Comparison of ENCODE assay signal across 1 cellular context in the genomic region with DNA sequence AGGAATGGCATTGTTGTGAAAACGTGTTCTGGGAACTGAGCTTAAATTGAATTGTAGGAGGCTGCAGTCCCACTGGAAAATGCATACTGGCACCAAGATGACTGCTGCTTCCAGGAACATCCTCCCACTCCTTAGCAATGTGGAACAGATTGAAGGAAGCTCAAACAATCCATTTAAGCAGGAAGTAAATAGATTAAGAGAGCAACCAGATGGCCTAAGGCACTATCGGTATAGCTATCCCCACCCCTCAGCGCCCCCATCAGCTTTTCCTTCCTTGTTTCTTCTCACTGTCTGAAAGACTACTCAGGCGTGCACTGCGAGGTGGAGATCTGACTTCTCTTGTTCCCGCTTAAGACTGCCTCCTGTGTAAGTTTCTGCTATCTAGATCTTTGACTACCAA.
TF ChIP-seq lines count a peak whose summit lies in the region.

No MANE protein-coding gene starts in this region.

TF ChIP-seq in K562, 482 proteins besides CTCF, POLR2A, EP300 and RAD21 (continued from another document):
- TF ChIP-seq PRDM10 (IDR thresholded peaks at IDR 0.05; ENCODE audit: partially characterized antibody): no peak
- TF ChIP-seq, protein P1, sequence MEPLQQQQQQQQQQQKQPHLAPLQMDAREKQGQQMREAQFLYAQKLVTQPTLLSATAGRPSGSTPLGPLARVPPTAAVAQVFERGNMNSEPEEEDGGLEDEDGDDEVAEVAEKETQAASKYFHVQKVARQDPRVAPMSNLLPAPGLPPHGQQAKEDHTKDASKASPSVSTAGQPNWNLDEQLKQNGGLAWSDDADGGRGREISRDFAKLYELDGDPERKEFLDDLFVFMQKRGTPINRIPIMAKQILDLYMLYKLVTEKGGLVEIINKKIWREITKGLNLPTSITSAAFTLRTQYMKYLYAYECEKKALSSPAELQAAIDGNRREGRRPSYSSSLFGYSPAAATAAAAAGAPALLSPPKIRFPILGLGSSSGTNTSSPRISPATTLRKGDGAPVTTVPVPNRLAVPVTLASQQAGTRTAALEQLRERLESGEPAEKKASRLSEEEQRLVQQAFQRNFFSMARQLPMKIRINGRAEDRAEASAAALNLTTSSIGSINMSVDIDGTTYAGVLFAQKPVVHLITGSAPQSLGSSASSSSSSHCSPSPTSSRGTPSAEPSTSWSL (CRISPR knock-in tag; IDR thresholded peaks at IDR 0.05; ENCODE audit: borderline replicate concordance): no peak
- TF ChIP-seq CBFA2T3 (IDR thresholded peaks at IDR 0.05): peak; percentile 43
- no peak for TF ChIP-seq ZNF584 (CRISPR knock-in tag; IDR thresholded peaks at IDR 0.05; ENCODE audit: low read depth)
- TF ChIP-seq TFAM (CRISPR knock-in tag; conservative IDR thresholded peaks at IDR 0.05): no peak
- TF ChIP-seq PHB (CRISPR knock-in tag; IDR thresholded peaks at IDR 0.05): no peak
- no peak for TF ChIP-seq POU5F1 (IDR thresholded peaks at IDR 0.05; ENCODE audit: borderline replicate concordance, low read depth, low read length, partially characterized antibody)
- peak; percentile 21; the same call in 1 of the 2 replicates for TF ChIP-seq BACH1 (tag; IDR thresholded peaks at IDR 0.05)
- TF ChIP-seq DPF2 (IDR thresholded peaks at IDR 0.05): no peak
- peak; percentile 6; the same call in 1 of the 2 replicates for TF ChIP-seq ZNF395 (CRISPR knock-in tag; IDR thresholded peaks at IDR 0.05)
- TF ChIP-seq MEF2A (IDR thresholded peaks at IDR 0.05; ENCODE audit: control insufficient read depth, low read depth, low read length): no peak
- TF ChIP-seq ETV1 (tag; conservative IDR thresholded peaks at IDR 0.05; ENCODE audit: low read depth): 0 out of 2 replicates have a peak, but pooled peaks have one; percentile 13
- TF ChIP-seq ELK1 (CRISPR knock-in tag; IDR thresholded peaks at IDR 0.05): no peak
